ENCODE assay signal across 1 cellular context in the genomic region with DNA sequence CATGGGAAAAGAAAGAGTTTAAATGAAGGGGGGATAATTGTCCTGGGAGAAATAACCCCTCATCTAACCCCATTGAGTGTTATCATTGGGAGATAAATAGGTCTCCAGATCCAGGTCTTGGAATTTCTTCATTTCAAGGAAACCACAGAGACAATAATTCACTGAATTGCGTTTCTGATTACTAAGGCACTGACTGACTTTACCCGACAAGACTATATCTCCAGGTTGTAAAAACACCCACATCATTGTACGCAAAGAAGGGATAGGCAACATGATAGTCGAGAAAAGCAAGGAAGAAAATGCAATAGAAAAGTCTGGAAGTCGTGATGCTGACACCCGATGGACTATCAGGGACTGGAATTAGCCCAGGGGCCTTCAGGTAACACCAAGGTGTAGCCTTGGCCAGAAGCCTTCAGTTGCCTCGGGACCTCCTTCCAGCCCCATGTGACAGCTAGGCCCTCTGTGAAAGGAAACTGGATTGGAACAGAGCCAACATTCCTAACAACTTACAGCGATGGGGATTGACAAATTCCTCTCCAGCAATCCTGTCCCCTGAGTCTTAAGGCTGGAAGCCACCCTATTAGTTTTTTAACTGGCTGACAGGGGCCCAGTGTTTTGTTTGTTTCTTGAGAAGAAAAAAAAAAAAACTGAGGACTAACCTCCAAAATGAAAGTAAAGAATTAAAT.
TF ChIP-seq lines count a peak whose summit lies in the region.

No MANE protein-coding gene starts in this region.

TF ChIP-seq in GM23338, 12 proteins besides CTCF, POLR2A, EP300 and RAD21 (continued from another document):
- TF ChIP-seq, protein P1, sequence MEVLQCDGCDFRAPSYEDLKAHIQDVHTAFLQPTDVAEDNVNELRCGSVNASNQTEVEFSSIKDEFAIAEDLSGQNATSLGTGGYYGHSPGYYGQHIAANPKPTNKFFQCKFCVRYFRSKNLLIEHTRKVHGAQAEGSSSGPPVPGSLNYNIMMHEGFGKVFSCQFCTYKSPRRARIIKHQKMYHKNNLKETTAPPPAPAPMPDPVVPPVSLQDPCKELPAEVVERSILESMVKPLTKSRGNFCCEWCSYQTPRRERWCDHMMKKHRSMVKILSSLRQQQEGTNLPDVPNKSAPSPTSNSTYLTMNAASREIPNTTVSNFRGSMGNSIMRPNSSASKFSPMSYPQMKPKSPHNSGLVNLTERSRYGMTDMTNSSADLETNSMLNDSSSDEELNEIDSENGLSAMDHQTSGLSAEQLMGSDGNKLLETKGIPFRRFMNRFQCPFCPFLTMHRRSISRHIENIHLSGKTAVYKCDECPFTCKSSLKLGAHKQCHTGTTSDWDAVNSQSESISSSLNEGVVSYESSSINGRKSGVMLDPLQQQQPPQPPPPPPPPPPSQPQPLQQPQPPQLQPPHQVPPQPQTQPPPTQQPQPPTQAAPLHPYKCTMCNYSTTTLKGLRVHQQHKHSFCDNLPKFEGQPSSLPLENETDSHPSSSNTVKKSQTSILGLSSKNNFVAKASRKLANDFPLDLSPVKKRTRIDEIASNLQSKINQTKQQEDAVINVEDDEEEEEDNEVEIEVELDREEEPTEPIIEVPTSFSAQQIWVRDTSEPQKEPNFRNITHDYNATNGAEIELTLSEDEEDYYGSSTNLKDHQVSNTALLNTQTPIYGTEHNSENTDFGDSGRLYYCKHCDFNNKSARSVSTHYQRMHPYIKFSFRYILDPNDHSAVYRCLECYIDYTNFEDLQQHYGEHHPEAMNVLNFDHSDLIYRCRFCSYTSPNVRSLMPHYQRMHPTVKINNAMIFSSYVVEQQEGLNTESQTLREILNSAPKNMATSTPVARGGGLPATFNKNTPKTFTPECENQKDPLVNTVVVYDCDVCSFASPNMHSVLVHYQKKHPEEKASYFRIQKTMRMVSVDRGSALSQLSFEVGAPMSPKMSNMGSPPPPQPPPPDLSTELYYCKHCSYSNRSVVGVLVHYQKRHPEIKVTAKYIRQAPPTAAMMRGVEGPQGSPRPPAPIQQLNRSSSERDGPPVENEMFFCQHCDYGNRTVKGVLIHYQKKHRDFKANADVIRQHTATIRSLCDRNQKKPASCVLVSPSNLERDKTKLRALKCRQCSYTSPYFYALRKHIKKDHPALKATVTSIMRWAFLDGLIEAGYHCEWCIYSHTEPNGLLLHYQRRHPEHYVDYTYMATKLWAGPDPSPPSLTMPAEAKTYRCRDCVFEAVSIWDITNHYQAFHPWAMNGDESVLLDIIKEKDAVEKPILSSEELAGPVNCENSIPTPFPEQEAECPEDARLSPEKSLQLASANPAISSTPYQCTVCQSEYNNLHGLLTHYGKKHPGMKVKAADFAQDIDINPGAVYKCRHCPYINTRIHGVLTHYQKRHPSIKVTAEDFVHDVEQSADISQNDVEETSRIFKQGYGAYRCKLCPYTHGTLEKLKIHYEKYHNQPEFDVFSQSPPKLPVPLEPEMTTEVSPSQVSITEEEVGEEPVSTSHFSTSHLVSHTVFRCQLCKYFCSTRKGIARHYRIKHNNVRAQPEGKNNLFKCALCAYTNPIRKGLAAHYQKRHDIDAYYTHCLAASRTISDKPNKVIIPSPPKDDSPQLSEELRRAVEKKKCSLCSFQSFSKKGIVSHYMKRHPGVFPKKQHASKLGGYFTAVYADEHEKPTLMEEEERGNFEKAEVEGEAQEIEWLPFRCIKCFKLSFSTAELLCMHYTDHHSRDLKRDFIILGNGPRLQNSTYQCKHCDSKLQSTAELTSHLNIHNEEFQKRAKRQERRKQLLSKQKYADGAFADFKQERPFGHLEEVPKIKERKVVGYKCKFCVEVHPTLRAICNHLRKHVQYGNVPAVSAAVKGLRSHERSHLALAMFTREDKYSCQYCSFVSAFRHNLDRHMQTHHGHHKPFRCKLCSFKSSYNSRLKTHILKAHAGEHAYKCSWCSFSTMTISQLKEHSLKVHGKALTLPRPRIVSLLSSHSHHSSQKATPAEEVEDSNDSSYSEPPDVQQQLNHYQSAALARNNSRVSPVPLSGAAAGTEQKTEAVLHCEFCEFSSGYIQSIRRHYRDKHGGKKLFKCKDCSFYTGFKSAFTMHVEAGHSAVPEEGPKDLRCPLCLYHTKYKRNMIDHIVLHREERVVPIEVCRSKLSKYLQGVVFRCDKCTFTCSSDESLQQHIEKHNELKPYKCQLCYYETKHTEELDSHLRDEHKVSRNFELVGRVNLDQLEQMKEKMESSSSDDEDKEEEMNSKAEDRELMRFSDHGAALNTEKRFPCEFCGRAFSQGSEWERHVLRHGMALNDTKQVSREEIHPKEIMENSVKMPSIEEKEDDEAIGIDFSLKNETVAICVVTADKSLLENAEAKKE (CRISPR knock-in tag; IDR thresholded peaks at IDR 0.05) = no peak
- TF ChIP-seq ZNF331 (CRISPR knock-in tag; IDR thresholded peaks at IDR 0.05; ENCODE audit: low read depth) = no peak
- TF ChIP-seq REST (IDR thresholded peaks at IDR 0.05; ENCODE audit: unreplicated experiment) = no peak
- TF ChIP-seq POLR2AphosphoS5 (IDR thresholded peaks at IDR 0.05; ENCODE audit: low read depth) = no peak
- no peak for TF ChIP-seq ZNF114 (CRISPR knock-in tag; IDR thresholded peaks at IDR 0.05)
